ENCODE assay signal across 1 cellular context in the genomic region with DNA sequence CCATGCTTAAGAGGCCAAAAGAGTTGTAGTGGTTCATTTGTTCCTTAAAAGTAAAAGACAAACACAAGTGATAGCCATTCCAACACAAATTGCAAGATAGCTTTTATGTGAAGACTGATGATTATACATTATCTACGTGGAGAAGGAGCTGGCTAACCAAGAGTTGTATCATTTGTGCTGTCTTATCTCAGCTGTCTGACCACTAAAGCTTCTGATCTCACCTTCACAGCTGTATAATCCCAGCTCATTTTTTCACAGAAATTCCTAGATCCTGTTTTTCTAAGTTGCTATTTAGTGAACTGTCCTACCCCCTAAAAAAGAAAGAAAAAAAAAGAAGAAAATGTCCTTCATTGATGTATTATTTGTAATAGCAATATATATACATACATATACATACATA.
TF ChIP-seq lines count a peak whose summit lies in the region.

No MANE protein-coding gene starts in this region.

TF ChIP-seq in K562, 482 proteins besides CTCF, POLR2A, EP300 and RAD21 (continued from another document):
- TF ChIP-seq, protein P1, sequence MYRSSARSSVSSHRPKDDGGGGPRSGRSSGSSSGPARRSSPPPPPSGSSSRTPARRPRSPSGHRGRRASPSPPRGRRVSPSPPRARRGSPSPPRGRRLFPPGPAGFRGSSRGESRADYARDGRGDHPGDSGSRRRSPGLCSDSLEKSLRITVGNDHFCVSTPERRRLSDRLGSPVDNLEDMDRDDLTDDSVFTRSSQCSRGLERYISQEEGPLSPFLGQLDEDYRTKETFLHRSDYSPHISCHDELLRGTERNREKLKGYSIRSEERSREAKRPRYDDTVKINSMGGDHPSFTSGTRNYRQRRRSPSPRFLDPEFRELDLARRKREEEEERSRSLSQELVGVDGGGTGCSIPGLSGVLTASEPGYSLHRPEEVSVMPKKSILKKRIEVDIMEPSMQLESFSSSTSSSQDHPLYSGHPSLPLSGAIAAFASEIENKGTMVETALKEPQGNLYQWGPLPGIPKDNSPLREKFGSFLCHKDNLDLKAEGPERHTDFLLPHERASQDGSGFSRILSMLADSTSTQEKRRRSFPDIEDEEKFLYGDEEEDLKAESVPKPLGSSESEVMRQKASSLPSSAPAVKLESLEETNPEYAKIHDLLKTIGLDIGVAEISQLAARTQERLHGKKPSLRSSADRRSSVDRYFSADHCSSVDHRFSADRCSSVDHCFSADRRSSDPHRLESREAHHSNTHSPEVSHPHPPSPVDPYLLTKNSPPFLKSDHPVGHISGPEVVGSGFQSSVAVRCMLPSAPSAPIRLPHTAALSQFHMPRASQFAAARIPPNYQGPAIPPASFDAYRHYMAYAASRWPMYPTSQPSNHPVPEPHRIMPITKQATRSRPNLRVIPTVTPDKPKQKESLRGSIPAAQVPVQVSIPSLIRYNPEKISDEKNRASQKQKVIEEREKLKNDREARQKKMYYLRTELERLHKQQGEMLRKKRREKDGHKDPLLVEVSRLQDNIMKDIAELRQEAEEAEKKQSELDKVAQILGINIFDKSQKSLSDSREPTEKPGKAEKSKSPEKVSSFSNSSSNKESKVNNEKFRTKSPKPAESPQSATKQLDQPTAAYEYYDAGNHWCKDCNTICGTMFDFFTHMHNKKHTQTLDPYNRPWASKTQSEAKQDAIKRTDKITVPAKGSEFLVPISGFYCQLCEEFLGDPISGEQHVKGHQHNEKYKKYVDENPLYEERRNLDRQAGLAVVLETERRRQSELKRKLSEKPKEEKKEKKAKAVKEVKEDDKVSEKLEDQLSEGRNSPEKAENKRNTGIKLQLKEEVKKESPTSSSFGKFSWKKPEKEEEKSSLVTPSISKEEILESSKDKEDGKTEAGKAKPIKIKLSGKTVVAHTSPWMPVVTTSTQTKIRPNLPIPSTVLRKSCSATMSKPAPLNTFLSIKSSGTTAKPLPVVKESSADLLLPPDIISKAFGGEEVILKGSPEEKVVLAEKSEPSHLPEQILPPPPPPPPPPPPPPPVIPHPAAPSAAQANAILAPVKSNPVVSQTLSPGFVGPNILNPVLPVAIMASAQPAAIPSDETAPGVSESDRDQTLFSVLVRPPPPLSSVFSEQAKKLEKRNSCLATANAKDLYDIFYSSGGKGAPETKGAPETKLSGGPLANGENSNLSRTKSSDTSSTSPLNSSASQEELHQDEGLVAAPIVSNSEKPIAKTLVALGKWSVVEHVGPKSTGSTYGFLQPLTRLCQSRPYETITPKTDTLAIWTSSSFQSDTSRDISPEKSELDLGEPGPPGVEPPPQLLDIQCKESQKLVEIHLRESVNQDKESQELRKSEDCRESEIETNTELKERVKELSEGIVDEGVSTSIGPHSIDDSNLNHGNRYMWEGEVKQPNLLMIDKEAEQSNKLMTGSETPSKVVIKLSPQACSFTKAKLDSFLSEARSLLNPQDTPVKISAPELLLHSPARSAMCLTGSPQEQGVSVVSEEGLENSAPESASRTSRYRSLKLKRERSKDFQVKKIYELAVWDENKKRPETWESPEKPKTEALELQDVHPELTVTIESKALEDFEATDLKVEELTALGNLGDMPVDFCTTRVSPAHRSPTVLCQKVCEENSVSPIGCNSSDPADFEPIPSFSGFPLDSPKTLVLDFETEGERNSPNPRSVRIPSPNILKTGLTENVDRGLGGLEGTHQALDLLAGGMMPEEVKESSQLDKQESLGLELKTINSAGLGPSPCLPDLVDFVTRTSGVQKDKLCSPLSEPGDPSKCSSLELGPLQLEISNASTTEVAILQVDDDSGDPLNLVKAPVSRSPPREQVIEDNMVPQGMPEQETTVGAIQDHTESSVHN (IDR thresholded peaks at IDR 0.05; ENCODE audit: borderline replicate concordance in 1 of 2, low read depth in 1 of 2), result peak in 1 of 2 experiments; percentile 71; a peak in 1 of 4 replicates
- TF ChIP-seq BACH1 (tag; IDR thresholded peaks at IDR 0.05) (no peak), CTBP1 (IDR thresholded peaks at IDR 0.05; ENCODE audit: borderline replicate concordance) (peak; percentile 40; the same call in 1 of the 2 replicates), TBL1XR1 (IDR thresholded peaks at IDR 0.05; ENCODE audit: low read length in 2 of 2) (peak in 1 of 2 experiments; percentile 79; a peak in 2 of 4 replicates), MTA2 (IDR thresholded peaks at IDR 0.05; ENCODE audit: low read depth) (peak; percentile 78), ZNF316 (IDR thresholded peaks at IDR 0.05) (peak; percentile 74), CBFA2T2 (conservative IDR thresholded peaks at IDR 0.05) (peak; percentile 88), CBFA2T3 (IDR thresholded peaks at IDR 0.05) (peak; percentile 94), NBN (IDR thresholded peaks at IDR 0.05; ENCODE audit: low read depth) (peak; percentile 51), C11orf30 (IDR thresholded peaks at IDR 0.05; ENCODE audit: low read depth) (peak; percentile 69), ZNF384 (IDR thresholded peaks at IDR 0.05; ENCODE audit: low read depth, low read length) (peak; percentile 70; the same call in 1 of the 2 replicates), BCOR (IDR thresholded peaks at IDR 0.05) (0 out of 2 replicates have a peak, but pooled peaks have one; percentile 27), HMGN3 (IDR thresholded peaks at IDR 0.05; ENCODE audit: borderline replicate concordance, extremely low read depth, insufficient read length, low read depth, low read length) (peak; percentile 92), RCOR1 (IDR thresholded peaks at IDR 0.05; ENCODE audit: borderline replicate concordance in 1 of 2, low read depth in 2 of 2, low read length in 2 of 2) (peak; percentile 31 to 84; a peak in 3 of 4 replicates), ARNT (IDR thresholded peaks at IDR 0.05) (0 out of 4 replicates have a peak, but pooled peaks of 1 of the 2 experiments have one; percentile 39), SMAD3 (CRISPR knock-in tag; conservative IDR thresholded peaks at IDR 0.05) (no peak), FOXA1 (IDR thresholded peaks at IDR 0.05; ENCODE audit: borderline replicate concordance) (no peak), DACH1 (IDR thresholded peaks at IDR 0.05; ENCODE audit: partially characterized antibody) (peak; percentile 29), TAF9B (IDR thresholded peaks at IDR 0.05; ENCODE audit: partially characterized antibody) (peak; percentile 26), POLR2AphosphoS5 (IDR thresholded peaks at IDR 0.05; ENCODE audit: control insufficient read depth, insufficient read depth, low read depth, low read length) (peak; percentile 56; the same call in 1 of the 2 replicates), SAP30 (IDR thresholded peaks at IDR 0.05; ENCODE audit: borderline replicate concordance, insufficient read depth, low read depth, low read length, poor library complexity, severe bottlenecking) (no peak), NRF1 (conservative IDR thresholded peaks at IDR 0.05 in 1 of 2, IDR thresholded peaks at IDR 0.05 in 1 of 2) (no peak)
- TF ChIP-seq, protein P2, sequence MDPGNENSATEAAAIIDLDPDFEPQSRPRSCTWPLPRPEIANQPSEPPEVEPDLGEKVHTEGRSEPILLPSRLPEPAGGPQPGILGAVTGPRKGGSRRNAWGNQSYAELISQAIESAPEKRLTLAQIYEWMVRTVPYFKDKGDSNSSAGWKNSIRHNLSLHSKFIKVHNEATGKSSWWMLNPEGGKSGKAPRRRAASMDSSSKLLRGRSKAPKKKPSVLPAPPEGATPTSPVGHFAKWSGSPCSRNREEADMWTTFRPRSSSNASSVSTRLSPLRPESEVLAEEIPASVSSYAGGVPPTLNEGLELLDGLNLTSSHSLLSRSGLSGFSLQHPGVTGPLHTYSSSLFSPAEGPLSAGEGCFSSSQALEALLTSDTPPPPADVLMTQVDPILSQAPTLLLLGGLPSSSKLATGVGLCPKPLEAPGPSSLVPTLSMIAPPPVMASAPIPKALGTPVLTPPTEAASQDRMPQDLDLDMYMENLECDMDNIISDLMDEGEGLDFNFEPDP (CRISPR knock-in tag; IDR thresholded peaks at IDR 0.05), result no peak
- TF ChIP-seq, protein P3, sequence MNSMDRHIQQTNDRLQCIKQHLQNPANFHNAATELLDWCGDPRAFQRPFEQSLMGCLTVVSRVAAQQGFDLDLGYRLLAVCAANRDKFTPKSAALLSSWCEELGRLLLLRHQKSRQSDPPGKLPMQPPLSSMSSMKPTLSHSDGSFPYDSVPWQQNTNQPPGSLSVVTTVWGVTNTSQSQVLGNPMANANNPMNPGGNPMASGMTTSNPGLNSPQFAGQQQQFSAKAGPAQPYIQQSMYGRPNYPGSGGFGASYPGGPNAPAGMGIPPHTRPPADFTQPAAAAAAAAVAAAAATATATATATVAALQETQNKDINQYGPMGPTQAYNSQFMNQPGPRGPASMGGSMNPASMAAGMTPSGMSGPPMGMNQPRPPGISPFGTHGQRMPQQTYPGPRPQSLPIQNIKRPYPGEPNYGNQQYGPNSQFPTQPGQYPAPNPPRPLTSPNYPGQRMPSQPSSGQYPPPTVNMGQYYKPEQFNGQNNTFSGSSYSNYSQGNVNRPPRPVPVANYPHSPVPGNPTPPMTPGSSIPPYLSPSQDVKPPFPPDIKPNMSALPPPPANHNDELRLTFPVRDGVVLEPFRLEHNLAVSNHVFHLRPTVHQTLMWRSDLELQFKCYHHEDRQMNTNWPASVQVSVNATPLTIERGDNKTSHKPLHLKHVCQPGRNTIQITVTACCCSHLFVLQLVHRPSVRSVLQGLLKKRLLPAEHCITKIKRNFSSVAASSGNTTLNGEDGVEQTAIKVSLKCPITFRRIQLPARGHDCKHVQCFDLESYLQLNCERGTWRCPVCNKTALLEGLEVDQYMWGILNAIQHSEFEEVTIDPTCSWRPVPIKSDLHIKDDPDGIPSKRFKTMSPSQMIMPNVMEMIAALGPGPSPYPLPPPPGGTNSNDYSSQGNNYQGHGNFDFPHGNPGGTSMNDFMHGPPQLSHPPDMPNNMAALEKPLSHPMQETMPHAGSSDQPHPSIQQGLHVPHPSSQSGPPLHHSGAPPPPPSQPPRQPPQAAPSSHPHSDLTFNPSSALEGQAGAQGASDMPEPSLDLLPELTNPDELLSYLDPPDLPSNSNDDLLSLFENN (IDR thresholded peaks at IDR 0.05; ENCODE audit: low read depth in 2 of 2, low read length in 2 of 2), result peak in 1 of 2 experiments; percentile 69; a peak in 1 of 4 replicates
- TF ChIP-seq, protein P4, sequence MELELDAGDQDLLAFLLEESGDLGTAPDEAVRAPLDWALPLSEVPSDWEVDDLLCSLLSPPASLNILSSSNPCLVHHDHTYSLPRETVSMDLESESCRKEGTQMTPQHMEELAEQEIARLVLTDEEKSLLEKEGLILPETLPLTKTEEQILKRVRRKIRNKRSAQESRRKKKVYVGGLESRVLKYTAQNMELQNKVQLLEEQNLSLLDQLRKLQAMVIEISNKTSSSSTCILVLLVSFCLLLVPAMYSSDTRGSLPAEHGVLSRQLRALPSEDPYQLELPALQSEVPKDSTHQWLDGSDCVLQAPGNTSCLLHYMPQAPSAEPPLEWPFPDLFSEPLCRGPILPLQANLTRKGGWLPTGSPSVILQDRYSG (tag; conservative IDR thresholded peaks at IDR 0.05; ENCODE audit: low read depth), result no peak
- TF ChIP-seq, protein P5, sequence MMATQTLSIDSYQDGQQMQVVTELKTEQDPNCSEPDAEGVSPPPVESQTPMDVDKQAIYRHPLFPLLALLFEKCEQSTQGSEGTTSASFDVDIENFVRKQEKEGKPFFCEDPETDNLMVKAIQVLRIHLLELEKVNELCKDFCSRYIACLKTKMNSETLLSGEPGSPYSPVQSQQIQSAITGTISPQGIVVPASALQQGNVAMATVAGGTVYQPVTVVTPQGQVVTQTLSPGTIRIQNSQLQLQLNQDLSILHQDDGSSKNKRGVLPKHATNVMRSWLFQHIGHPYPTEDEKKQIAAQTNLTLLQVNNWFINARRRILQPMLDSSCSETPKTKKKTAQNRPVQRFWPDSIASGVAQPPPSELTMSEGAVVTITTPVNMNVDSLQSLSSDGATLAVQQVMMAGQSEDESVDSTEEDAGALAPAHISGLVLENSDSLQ (IDR thresholded peaks at IDR 0.05), result 0 out of 2 replicates have a peak, but pooled peaks have one; percentile 7
